In the genomic region with DNA sequence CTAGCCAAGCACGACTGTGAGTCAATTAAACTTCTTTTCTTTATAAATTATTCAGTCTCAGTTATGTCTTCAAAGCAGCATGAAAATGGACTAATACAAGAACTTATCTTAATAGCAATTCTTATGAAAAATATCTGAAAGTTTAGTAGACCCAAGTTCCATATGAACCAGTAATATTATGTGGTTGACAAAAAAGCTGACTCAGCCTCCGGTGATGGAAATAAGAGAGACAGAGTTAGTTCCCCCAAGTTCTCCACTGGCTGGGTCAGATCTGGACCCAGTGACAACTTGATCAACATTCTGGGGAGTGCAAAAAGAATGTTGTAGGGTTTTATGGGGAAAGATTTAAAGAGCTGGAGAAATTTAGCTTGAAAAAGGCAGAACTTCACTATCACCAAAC, we compare ENCODE assay signal across 7 cellular contexts.
"Had no signal": no experiment of that assay in that cellular context is flagged by ENCODE, and none has a peak within 500 bp of the region (broad histone marks: within the 10 kb centered on the region; RNA-seq: fewer than 3 reads in every experiment).

No MANE protein-coding gene starts in this region.

- H3K4me3 ChIP-seq: GM23338 had no signal

- H3K4me2 ChIP-seq: GM23338, KMS-11 had no signal

- FAIRE-seq: HTR-8/SVneo had no signal

- H3K27ac ChIP-seq: KMS-11 had no signal

- ATAC-seq: GM23338 had no signal

- H3K9ac ChIP-seq: KMS-11 had no signal

- DNase-seq: H9, HCEC 1CT, Karpas-422, KBM-7 had no signal
